Comparison of ENCODE assay signal across 30 cellular contexts in the genomic region with DNA sequence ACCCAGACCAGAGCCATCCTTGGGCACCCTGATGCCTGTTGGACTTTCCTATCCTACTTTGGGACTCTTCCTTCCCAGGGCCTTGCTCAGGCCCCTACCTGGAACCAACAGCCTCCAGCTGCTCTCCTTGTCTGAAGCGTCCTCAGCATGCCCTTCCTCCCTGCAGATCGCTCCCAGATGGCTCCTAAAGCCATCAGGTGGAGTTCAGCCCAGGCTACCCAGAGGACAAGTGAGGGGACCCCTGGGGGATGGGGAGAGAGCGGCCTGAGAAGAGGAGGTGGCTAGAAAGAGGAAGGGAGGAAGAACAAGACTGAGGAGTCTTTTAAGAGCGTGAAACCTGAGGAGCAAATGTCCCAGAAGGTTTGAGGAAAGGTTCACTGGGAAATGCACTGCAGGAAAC.
A peak's percentile ranks its signal among the peaks of the same experiment; 100 is the strongest.
DNase-seq lines count a peak whose midpoint lies in the region; ATAC-seq, FAIRE-seq and TF ChIP-seq lines count a peak whose summit lies in the region.
"Had no signal": no experiment of that assay in that cellular context is flagged by ENCODE, and none has a peak within 500 bp of the region (broad histone marks: within the 10 kb centered on the region; RNA-seq: fewer than 3 reads in every experiment).

No MANE protein-coding gene starts in this region.

- H3K36me3 ChIP-seq in breast epithelium (no peaks in the 10 kb centered on the region), gastroesophageal sphincter (no peaks in the 10 kb centered on the region), skeletal muscle tissue (ENCODE audit: control insufficient read depth in 3 of 3, insufficient read depth in 3 of 3, low read length in 3 of 3) (no peaks in the 10 kb centered on the region)
- H3K36me3 ChIP-seq: esophagus squamous epithelium, SJSA1, tibial artery had no signal

- H3K27me3 ChIP-seq in breast epithelium (no peaks in the 10 kb centered on the region), gastroesophageal sphincter (no peaks in the 10 kb centered on the region), skeletal muscle tissue (ENCODE audit: control insufficient read depth in 3 of 3, insufficient read depth in 3 of 3, low read length in 3 of 3) (no peaks in the 10 kb centered on the region)
- H3K27me3 ChIP-seq: esophagus squamous epithelium, SJSA1, tibial artery had no signal

- no peak for TF ChIP-seq POLR2A in breast epithelium (IDR thresholded peaks at IDR 0.05)
- no peak for TF ChIP-seq POLR2A in gastroesophageal sphincter (IDR thresholded peaks at IDR 0.05)
- no peak for TF ChIP-seq POLR2A in GM12891 (IDR thresholded peaks at IDR 0.05; ENCODE audit: low read depth, low read length)

- H3K27ac ChIP-seq in breast epithelium (peak overlapping the region in 1 of 2 donors; percentile 80), gastroesophageal sphincter (peak overlapping the region in 3 of 4 donors; percentile 82 to 92 (median 91)), skeletal muscle tissue (ENCODE audit: low read depth, low read length) (peak overlapping the region; percentile 70)
- H3K27ac ChIP-seq: SJSA1 had no signal

- no TSS peak for BruUV-seq in MCF 10A (replicated peaks; lab: Mats Ljungman, UMichigan)

- WGBS in gastroesophageal sphincter (ENCODE audit: low coverage in 1 of 2), 2 donors: 60 to 80% methylated on average over 1 of the region's 4 CpGs

- ATAC-seq in gastroesophageal sphincter: no peak
- ATAC-seq in HG03378 (IDR thresholded peaks at IDR 0.05; ENCODE audit: unreplicated experiment): no peak
- ATAC-seq: activated T-cell treated with anti-CD3 and anti-CD28 coated beads, Interleukin-2, amount 50 U/mL, for 4 hours; naive thymus-derived CD4-positive, alpha-beta T cell; Panc1; T-cell had no signal

- H3K27ac Mint-ChIP-seq in MCF 10A (ENCODE audit: low read depth, unreplicated experiment): peak overlapping the region; percentile 98
- H3K27ac Mint-ChIP-seq: activated B cell treated with CpG ODN at 0.5 μM for 24 hours; activated CD4-positive, alpha-beta T cell treated with anti-CD3 and anti-CD28 coated beads, Interleukin-2, amount 10 ng/mL, durations not matched to agents 7 days and 5 days; stimulated activated naive CD8-positive, alpha-beta T cell treated with anti-CD3 and anti-CD28 coated beads, Interleukin-15, Interleukin-2, amounts not matched to agents 100 ng/mL and 50 ng/mL, for 24 hours; T-cell had no signal

- H3K9me3 ChIP-seq in breast epithelium: no peaks in the 10 kb centered on the region
- no peaks in the 10 kb centered on the region for H3K9me3 ChIP-seq in gastroesophageal sphincter
- no peaks in the 10 kb centered on the region for H3K9me3 ChIP-seq in skeletal muscle tissue (ENCODE audit: control insufficient read depth in 3 of 3, low read length in 3 of 3)
- H3K9me3 ChIP-seq: esophagus squamous epithelium, SJSA1, tibial artery had no signal

- DNase-seq in MCF 10A (ENCODE audit: unreplicated experiment) (no peak), breast epithelium (ENCODE audit: low spot score in 2 of 2) (no peak), DMS114 treated with DMSO at 0.1 percent for 48 hours (lab: John Stamatoyannopoulos, UW; ENCODE audit: unreplicated experiment) (no peak), NCI-H1694 (lab: John Stamatoyannopoulos, UW) (no peak), GM12891 (ENCODE audit: insufficient read length, low spot score) (no peak)
- DNase-seq: 8988T; activated B cell treated with CpG ODN at 0.5 μM for 24 hours; activated CD4-positive, alpha-beta T cell treated with anti-CD3 and anti-CD28 coated beads, Interleukin-2, amount 10 ng/mL, durations not matched to agents 7 days and 5 days; activated T-cell treated with anti-CD3 and anti-CD28 coated beads, Interleukin-2, amount 50 U/mL, for 4 hours; Calu3; cortex of kidney; DND-41; esophagus squamous epithelium; foreskin melanocyte; GF-D8; kidney glomerular epithelial cell; MV-4-11; naive thymus-derived CD4-positive, alpha-beta T cell; NCI-H1436; NCI-H2107; small intestine; T-cell; tibial artery had no signal

- no peak for TF ChIP-seq EP300 in gastroesophageal sphincter (IDR thresholded peaks at IDR 0.05)

- H3K4me3 Mint-ChIP-seq in MCF 10A (ENCODE audit: unreplicated experiment): no peak overlapping the region
- H3K4me3 Mint-ChIP-seq: activated B cell treated with CpG ODN at 0.5 μM for 24 hours; activated CD4-positive, alpha-beta T cell treated with anti-CD3 and anti-CD28 coated beads, Interleukin-2, amount 10 ng/mL, durations not matched to agents 7 days and 5 days; activated T-cell treated with anti-CD3 and anti-CD28 coated beads, Interleukin-2, amount 50 U/mL, for 4 hours; naive thymus-derived CD4-positive, alpha-beta T cell; stimulated activated naive CD8-positive, alpha-beta T cell treated with anti-CD3 and anti-CD28 coated beads, Interleukin-15, Interleukin-2, amounts not matched to agents 100 ng/mL and 50 ng/mL, for 24 hours; T-cell had no signal

- H3K4me1 ChIP-seq in breast epithelium (peaks cover 0 to 1% of the 10 kb centered on the region in 2 donors), gastroesophageal sphincter (peaks cover 1 to 59% (median 14%) of the 10 kb centered on the region in 3 donors), skeletal muscle tissue (ENCODE audit: control insufficient read depth in 3 of 3, insufficient read depth in 3 of 3, low read length in 3 of 3) (peaks cover 31 to 44% (median 31%) of the 10 kb centered on the region in 3 donors)

- TF ChIP-seq CTCF in MCF 10A (IDR thresholded peaks at IDR 0.05; ENCODE audit: unreplicated experiment) (no peak), breast epithelium (IDR thresholded peaks at IDR 0.05) (no peak), gastroesophageal sphincter (IDR thresholded peaks at IDR 0.05) (no peak)

- H3K9me3 Mint-ChIP-seq in MCF 10A (ENCODE audit: unreplicated experiment): no peaks in the 10 kb centered on the region
- H3K9me3 Mint-ChIP-seq: activated CD4-positive, alpha-beta T cell treated with anti-CD3 and anti-CD28 coated beads, Interleukin-2, amount 10 ng/mL, durations not matched to agents 7 days and 5 days; activated T-cell treated with anti-CD3 and anti-CD28 coated beads, Interleukin-2, amount 50 U/mL, for 4 hours; naive thymus-derived CD4-positive, alpha-beta T cell; stimulated activated naive CD8-positive, alpha-beta T cell treated with anti-CD3 and anti-CD28 coated beads, Interleukin-15, Interleukin-2, amounts not matched to agents 100 ng/mL and 50 ng/mL, for 24 hours; T-cell had no signal

- H3K27me3 Mint-ChIP-seq in MCF 10A (ENCODE audit: insufficient read depth, unreplicated experiment): no peaks in the 10 kb centered on the region
- H3K27me3 Mint-ChIP-seq: activated B cell treated with CpG ODN at 0.5 μM for 24 hours; activated CD4-positive, alpha-beta T cell treated with anti-CD3 and anti-CD28 coated beads, Interleukin-2, amount 10 ng/mL, durations not matched to agents 7 days and 5 days; naive thymus-derived CD4-positive, alpha-beta T cell; stimulated activated naive CD8-positive, alpha-beta T cell treated with anti-CD3 and anti-CD28 coated beads, Interleukin-15, Interleukin-2, amounts not matched to agents 100 ng/mL and 50 ng/mL, for 24 hours; T-cell had no signal

- H3K9ac ChIP-seq in skeletal muscle tissue (ENCODE audit: low read depth in 1 of 3, low read length in 3 of 3): no peak overlapping the region

- H3K36me3 Mint-ChIP-seq in MCF 10A (ENCODE audit: insufficient read depth, unreplicated experiment): no peaks in the 10 kb centered on the region
- H3K36me3 Mint-ChIP-seq: T-cell had no signal

- no peak for FAIRE-seq in GM12891 (lab: Jason Lieb, UNC)
- FAIRE-seq: astrocyte, small intestine had no signal

- intact Hi-C loops in MCF 10A (cut with micrococcal nuclease) (no loop called here), breast epithelium (cut with DNase I; ENCODE audit: low total_unique reads) (no loop called here)

- CTCF ChIA-PET in MCF 10A (lab: Yijun Ruan, JAX): interaction anchor here (0.6 to 0.7 kb wide), 2 partner anchors 15 to 121 kb away, joined by 3 read pairs; no protein-coding TSS in a partner anchor

- H3K4me3 ChIP-seq in breast epithelium (no peak overlapping the region), gastroesophageal sphincter (no peak overlapping the region), skeletal muscle tissue (ENCODE audit: low read length in 3 of 3) (no peak overlapping the region)
- H3K4me3 ChIP-seq: esophagus squamous epithelium, SJSA1, tibial artery had no signal

- POLR2A ChIA-PET in MCF 10A (lab: Yijun Ruan, JAX): interaction anchor here (0.7 to 2.1 kb wide), 2 partner anchors 10 to 72 kb away, joined by 3 to 9 read pairs; no protein-coding TSS in a partner anchor

- H3K4me1 Mint-ChIP-seq in MCF 10A (ENCODE audit: insufficient read depth, unreplicated experiment): peaks cover 40% of the 10 kb centered on the region

TF ChIP-seq in GM12891, 5 proteins besides CTCF, POLR2A, EP300 and RAD21:
- TF ChIP-seq POLR2AphosphoS5 (IDR thresholded peaks at IDR 0.05; ENCODE audit: low read depth, low read length) (no peak), TAF1 (IDR thresholded peaks at IDR 0.05; ENCODE audit: low read depth, low read length) (no peak), POU2F2 (IDR thresholded peaks at IDR 0.05; ENCODE audit: low read depth, low read length) (no peak), PAX5 (IDR thresholded peaks at IDR 0.05; ENCODE audit: insufficient read depth, low read length, severe bottlenecking) (no peak), SPI1 (IDR thresholded peaks at IDR 0.05; ENCODE audit: low read depth, low read length) (no peak)
